ENCODE assay signal across 19 cellular contexts in genomic region chr4:159346681-159347080, GRCh38.
DNase-seq lines count a peak whose midpoint lies in the region; ATAC-seq and TF ChIP-seq lines count a peak whose summit lies in the region.
"Had no signal": no experiment of that assay in that cellular context is flagged by ENCODE, and none has a peak within 500 bp of the region (broad histone marks: within the 10 kb centered on the region; RNA-seq: fewer than 3 reads in every experiment).

No MANE protein-coding gene starts in this region.

- no peaks in the 10 kb centered on the region for H3K4me1 Mint-ChIP-seq in activated T-helper 17 cell treated with anti-CD3 and anti-CD28 coated beads, Interleukin-2, amount 50 U/mL, for 72 hours
- H3K4me1 Mint-ChIP-seq: B cell; CD4-positive, CD25-positive, alpha-beta regulatory T cell had no signal

- no peak for TF ChIP-seq CTCF in heart left ventricle (IDR thresholded peaks at IDR 0.05)

- no peak overlapping the region for H3K4me3 Mint-ChIP-seq in activated T-helper 17 cell treated with anti-CD3 and anti-CD28 coated beads, Interleukin-2, amount 50 U/mL, for 72 hours
- H3K4me3 Mint-ChIP-seq: B cell; CD4-positive, CD25-positive, alpha-beta regulatory T cell; CD8-positive, alpha-beta T cell had no signal

- H3K9me3 Mint-ChIP-seq in activated T-helper 17 cell treated with anti-CD3 and anti-CD28 coated beads, Interleukin-2, amount 50 U/mL, for 72 hours, result no peaks in the 10 kb centered on the region
- H3K9me3 Mint-ChIP-seq: CD4-positive, CD25-positive, alpha-beta regulatory T cell; CD8-positive, alpha-beta T cell had no signal

- no peak overlapping the region for H3K27ac ChIP-seq in right cardiac atrium (ENCODE audit: low read length)
- H3K27ac ChIP-seq in heart left ventricle, result peak overlapping the region in 2 of 12 donors; percentile 20 to 27
- H3K27ac ChIP-seq: 22Rv1, BLaER1, C4-2B, GM23248 had no signal

- TF ChIP-seq POLR2A in heart left ventricle (IDR thresholded peaks at IDR 0.05), result no peak

- H3K4me3 ChIP-seq in right cardiac atrium (ENCODE audit: low read length), result no peak overlapping the region
- H3K4me3 ChIP-seq in heart left ventricle, result no peak overlapping the region
- H3K4me3 ChIP-seq: BLaER1, GM23248 had no signal

- peaks cover 0 to 100% (median 91%) of the 10 kb centered on the region in 9 donors for H3K36me3 ChIP-seq in heart left ventricle

- H3K27me3 Mint-ChIP-seq in activated T-helper 17 cell treated with anti-CD3 and anti-CD28 coated beads, Interleukin-2, amount 50 U/mL, for 72 hours, result no peaks in the 10 kb centered on the region
- H3K27me3 Mint-ChIP-seq: B cell; CD4-positive, CD25-positive, alpha-beta regulatory T cell had no signal

- H3K9me3 ChIP-seq in right cardiac atrium (ENCODE audit: control insufficient read depth, low read length) (no peaks in the 10 kb centered on the region), heart left ventricle (no peaks in the 10 kb centered on the region)
- H3K9me3 ChIP-seq: Caco-2 had no signal

- H3K27ac Mint-ChIP-seq in activated T-helper 17 cell treated with anti-CD3 and anti-CD28 coated beads, Interleukin-2, amount 50 U/mL, for 72 hours, result no peak overlapping the region
- H3K27ac Mint-ChIP-seq: B cell; CD4-positive, CD25-positive, alpha-beta regulatory T cell; CD8-positive, alpha-beta T cell had no signal

- H3K27me3 ChIP-seq in right cardiac atrium (ENCODE audit: control insufficient read depth, insufficient read depth) (no peaks in the 10 kb centered on the region), heart left ventricle (no peaks in the 10 kb centered on the region)
- H3K27me3 ChIP-seq: BLaER1 had no signal

- intact Hi-C loops in Right ventricle myocardium inferior (cut with DNase I) (loop anchor here (10.0 kb wide), 1 partner anchor 242 kb away; the partner anchor contains the start of gene RAPGEF2), right cardiac atrium (cut with DNase I) (no loop called here), heart left ventricle (cut with DNase I) (loop anchor here in 1 of 10 donors (5.0 kb wide), 1 partner anchor 96 kb away; no protein-coding TSS in a partner anchor), cardiac septum (cut with DNase I) (loop anchor here (5.0 kb wide), 1 partner anchor 81 kb away; no protein-coding TSS in a partner anchor), left ventricle myocardium superior (cut with micrococcal nuclease) (loop anchor here (10.0 kb wide), 1 partner anchor 72 kb away; no protein-coding TSS in a partner anchor)

- H3K36me3 Mint-ChIP-seq in activated T-helper 17 cell treated with anti-CD3 and anti-CD28 coated beads, Interleukin-2, amount 50 U/mL, for 72 hours (ENCODE audit: low read depth), result peaks cover 90% of the 10 kb centered on the region

- no peak for DNase-seq in Right ventricle myocardium inferior (ENCODE audit: missing footprints)
- no peak for DNase-seq in right cardiac atrium
- DNase-seq in heart left ventricle, result no peak
- no peak for DNase-seq in cardiac septum (ENCODE audit: low spot score)
- DNase-seq in left ventricle myocardium superior, result no peak
- DNase-seq in SIG-M5 treated with dmso at 0.1 percent for 504 hours (lab: John Stamatoyannopoulos, UW; ENCODE audit: unreplicated experiment), result no peak
- DNase-seq: Caco-2; CD4-positive, CD25-positive, alpha-beta regulatory T cell; CD8-positive, alpha-beta T cell; DMS153; DND-41; GM23248; H7; HCEC 1CT had no signal

- 83% methylated on average over 5 of the region's 5 CpGs for WGBS in right cardiac atrium
- WGBS in heart left ventricle, 4 donors, result 60 to 72% (median 65%) methylated on average over 5 of the region's 5 CpGs

- ATAC-seq in Right ventricle myocardium inferior (peak; percentile 49), right cardiac atrium (no peak), heart left ventricle (peak in 3 of 4 donors; percentile 50 to 52 (median 51)), left ventricle myocardium superior (peak; percentile 62)
- no peak for ATAC-seq in activated T-helper 17 cell treated with anti-CD3 and anti-CD28 coated beads, Interleukin-2, amount 50 U/mL, for 72 hours (replicated peaks)
- ATAC-seq: CD8-positive, alpha-beta T cell had no signal

- H3K4me1 ChIP-seq in right cardiac atrium (ENCODE audit: control insufficient read depth, insufficient read depth, low read length) (peaks cover 1% of the 10 kb centered on the region), heart left ventricle (peaks cover 0 to 40% (median 6%) of the 10 kb centered on the region in 12 donors)
- H3K4me1 ChIP-seq: BLaER1, Caco-2 had no signal

Comparison
In these comparisons a context has a peak if more than half of its experiments do, and no peak if none do; other contexts are left out.
1. ATAC-seq: peak in Right ventricle myocardium inferior (single experiment), heart left ventricle (3 of 4) and left ventricle myocardium superior (single experiment); none in right cardiac atrium (0 of 2) and activated T-helper 17 cell treated with anti-CD3 and anti-CD28 coated beads, Interleukin-2, amount 50 U/mL, for 72 hours (single experiment).
2. intact Hi-C loops: an anchor here in Right ventricle myocardium inferior (10.0 kb wide), cardiac septum (5.0 kb wide) and left ventricle myocardium superior (10.0 kb wide); none called in right cardiac atrium.